29 cellular contexts compared by ENCODE assay signal in genomic region chr5:83434929-83435328, GRCh38. TPM values are rescaled to one million over a fixed set of nuclear protein-coding genes. Genes with fewer than 3 reads are reported as not detected.
DNase-seq lines count a peak whose midpoint lies in the region; ATAC-seq and TF ChIP-seq lines count a peak whose summit lies in the region.
"Had no signal": no experiment of that assay in that cellular context is flagged by ENCODE, and none has a peak within 500 bp of the region (broad histone marks: within the 10 kb centered on the region; RNA-seq: fewer than 3 reads in every experiment).

No MANE protein-coding gene starts in this region.

- H3K9me2 ChIP-seq in GM23338 (ENCODE audit: insufficient read depth), result no peaks in the 10 kb centered on the region; the same call in 1 of the 2 replicates

- H3K27me3 Mint-ChIP-seq in GM23338 (ENCODE audit: insufficient read depth, low read depth, poor library complexity), result no peaks in the 10 kb centered on the region
- no peaks in the 10 kb centered on the region for H3K27me3 Mint-ChIP-seq in stimulated activated memory B cell treated with anti-CD40 and anti-IgM and Interleukin-4, amounts not matched to agents 10 μg/mL and 1 μg/mL and 100 μg/mL, for 72 hours
- no peaks in the 10 kb centered on the region for H3K27me3 Mint-ChIP-seq in activated naive CD4-positive, alpha-beta T cell treated with anti-CD3 and anti-CD28 coated beads for 36 hours (ENCODE audit: low read depth)
- H3K27me3 Mint-ChIP-seq in activated T-cell treated with anti-CD3 and anti-CD28 coated beads, Interleukin-2, amount 50 U/mL, for 4 hours (ENCODE audit: low read depth), result no peaks in the 10 kb centered on the region
- H3K27me3 Mint-ChIP-seq: progenitor cell of endocrine pancreas; stimulated activated naive CD8-positive, alpha-beta T cell treated with anti-CD3 and anti-CD28 coated beads, Interleukin-15, Interleukin-2, amounts not matched to agents 100 ng/mL and 50 ng/mL, for 24 hours had no signal

- intact Hi-C loops in ascending aorta (cut with DNase I), result loop anchor here (2.0 to 10.0 kb wide), 4 partner anchors 38 to 1123 kb away; no protein-coding TSS in a partner anchor
- intact Hi-C loops in activated naive CD4-positive, alpha-beta T cell treated with anti-CD3 and anti-CD28 coated beads for 36 hours (cut with micrococcal nuclease), result no loop called here

- H3K36me3 ChIP-seq in GM23338 (ENCODE audit: insufficient read depth), result 0 out of 2 replicates have a peak, but pooled peaks cover 8% of the 10 kb centered on the region
- H3K36me3 ChIP-seq in ascending aorta, result no peaks in the 10 kb centered on the region
- H3K36me3 ChIP-seq: neutrophil, thyroid gland had no signal

- H3K4me3 Mint-ChIP-seq in GM23338, result no peak overlapping the region
- no peak overlapping the region for H3K4me3 Mint-ChIP-seq in stimulated activated memory B cell treated with anti-CD40 and anti-IgM and Interleukin-4, amounts not matched to agents 10 μg/mL and 1 μg/mL and 100 μg/mL, for 72 hours
- H3K4me3 Mint-ChIP-seq in activated naive CD4-positive, alpha-beta T cell treated with anti-CD3 and anti-CD28 coated beads for 36 hours, result no peak overlapping the region
- no peak overlapping the region for H3K4me3 Mint-ChIP-seq in activated T-cell treated with anti-CD3 and anti-CD28 coated beads, Interleukin-2, amount 50 U/mL, for 4 hours
- H3K4me3 Mint-ChIP-seq: activated naive CD8-positive, alpha-beta T cell; CD8-positive, alpha-beta memory T cell; stimulated activated naive CD8-positive, alpha-beta T cell treated with anti-CD3 and anti-CD28 coated beads, Interleukin-15, Interleukin-2, amounts not matched to agents 100 ng/mL and 50 ng/mL, for 24 hours; T-helper 1 cell treated with Interleukin-12 subunit alpha and Interleukin-12 subunit beta and Interleukin-4 antibody, amounts not matched to agents 30 μg/mL and 1 μg/mL, for 36 hours had no signal

- H3K27ac ChIP-seq in GM23338 (ENCODE audit: low read depth), result no peak overlapping the region
- H3K27ac ChIP-seq in ascending aorta, result peak overlapping the region; percentile 73 to 74
- H3K27ac ChIP-seq: body of pancreas, neutrophil, RWPE1, SK-N-MC, thyroid gland had no signal

- H3K27me3 ChIP-seq in GM23338 (ENCODE audit: insufficient read depth), result no peaks in the 10 kb centered on the region
- no peaks in the 10 kb centered on the region for H3K27me3 ChIP-seq in ascending aorta
- H3K27me3 ChIP-seq: body of pancreas, neutrophil, thyroid gland had no signal

- H3F3A ChIP-seq in GM23338 (replicated peaks; ENCODE audit: low read depth), result no peaks in the 10 kb centered on the region

- H3K27ac Mint-ChIP-seq in GM23338, result no peak overlapping the region
- H3K27ac Mint-ChIP-seq in stimulated activated memory B cell treated with anti-CD40 and anti-IgM and Interleukin-4, amounts not matched to agents 10 μg/mL and 1 μg/mL and 100 μg/mL, for 72 hours, result no peak overlapping the region
- H3K27ac Mint-ChIP-seq in activated naive CD4-positive, alpha-beta T cell treated with anti-CD3 and anti-CD28 coated beads for 36 hours, result no peak overlapping the region
- H3K27ac Mint-ChIP-seq: activated naive CD8-positive, alpha-beta T cell; activated T-helper 2 cell treated with anti-CD3 and anti-CD28 coated beads, Interferon-gamma antibody, Interleukin-2, Interleukin-4, amounts not matched to agents 10 μg/mL and 5 μg/mL and 100 μg/mL, durations not matched to agents 14 hours and 24 hours and 36 hours; CD8-positive, alpha-beta memory T cell; progenitor cell of endocrine pancreas; stimulated activated naive CD8-positive, alpha-beta T cell treated with anti-CD3 and anti-CD28 coated beads, Interleukin-15, Interleukin-2, amounts not matched to agents 100 ng/mL and 50 ng/mL, for 24 hours; T-helper 1 cell treated with Interleukin-12 subunit alpha and Interleukin-12 subunit beta and Interleukin-4 antibody, amounts not matched to agents 30 μg/mL and 1 μg/mL, for 36 hours had no signal

- H3K9me3 Mint-ChIP-seq in GM23338, result peaks cover 23% of the 10 kb centered on the region
- H3K9me3 Mint-ChIP-seq in stimulated activated memory B cell treated with anti-CD40 and anti-IgM and Interleukin-4, amounts not matched to agents 10 μg/mL and 1 μg/mL and 100 μg/mL, for 72 hours, result no peaks in the 10 kb centered on the region
- peaks cover 3% of the 10 kb centered on the region for H3K9me3 Mint-ChIP-seq in activated naive CD4-positive, alpha-beta T cell treated with anti-CD3 and anti-CD28 coated beads for 36 hours
- no peaks in the 10 kb centered on the region for H3K9me3 Mint-ChIP-seq in activated T-cell treated with anti-CD3 and anti-CD28 coated beads, Interleukin-2, amount 50 U/mL, for 4 hours
- H3K9me3 Mint-ChIP-seq: activated T-helper 2 cell treated with anti-CD3 and anti-CD28 coated beads, Interferon-gamma antibody, Interleukin-2, Interleukin-4, amounts not matched to agents 10 μg/mL and 5 μg/mL and 100 μg/mL, durations not matched to agents 14 hours and 24 hours and 36 hours; stimulated activated naive CD8-positive, alpha-beta T cell treated with anti-CD3 and anti-CD28 coated beads, Interleukin-15, Interleukin-2, amounts not matched to agents 100 ng/mL and 50 ng/mL, for 24 hours; T-helper 1 cell treated with Interleukin-12 subunit alpha and Interleukin-12 subunit beta and Interleukin-4 antibody, amounts not matched to agents 30 μg/mL and 1 μg/mL, for 36 hours had no signal

- H4K20me1 ChIP-seq in GM23338 (replicated peaks; ENCODE audit: insufficient read depth), result no peaks in the 10 kb centered on the region

- CTCF ChIA-PET in activated naive CD4-positive, alpha-beta T cell treated with anti-CD3 and anti-CD28 coated beads for 36 hours (lab: Charles Lee), result no interaction called here

- H3K9me3 ChIP-seq in ascending aorta, result no peaks in the 10 kb centered on the region
- H3K9me3 ChIP-seq: body of pancreas, neutrophil, thyroid gland had no signal

- DNase-seq in GM23338 (ENCODE audit: low spot score) (no peak), ascending aorta (ENCODE audit: low spot score in 2 of 2) (no peak), fibroblast of the conjunctiva (ENCODE audit: low read depth) (peak; percentile 28), stromal cell of bone marrow (ENCODE audit: low read depth) (peak; percentile 39)
- DNase-seq in activated naive CD4-positive, alpha-beta T cell treated with anti-CD3 and anti-CD28 coated beads for 36 hours, result no peak
- DNase-seq in activated T-cell treated with anti-CD3 and anti-CD28 coated beads, Interleukin-2, amount 50 U/mL, for 4 hours, result no peak
- no peak for DNase-seq in stimulated activated CD8-positive, alpha-beta memory T cell treated with anti-CD3 and anti-CD28 coated beads, Interleukin-4, amount 100 ng/mL, for 48 hours
- DNase-seq: activated CD4-positive, alpha-beta T cell treated with anti-CD3 and anti-CD28 coated beads, Interleukin-2, amount 50 U/mL, for 48 hours; activated CD8-positive, alpha-beta memory T cell treated with anti-CD3 and anti-CD28 coated beads, Interleukin-2, amount 50 U/mL, for 4 hours; body of pancreas; CD8-positive, alpha-beta memory T cell; DMS 273 treated with DMSO at 0.1 percent for 48 hours; foreskin melanocyte; H7; mesendoderm; NCI-H1417; NCI-H345; NCI-H748 treated with DMSO at 0.1 percent for 48 hours; thyroid gland had no signal

- H3K4me3 ChIP-seq in GM23338, result no peak overlapping the region
- no peak overlapping the region for H3K4me3 ChIP-seq in ascending aorta
- H3K4me3 ChIP-seq: body of pancreas, K562, SK-N-MC, thyroid gland had no signal

- ATAC-seq in GM23338, result no peak
- ATAC-seq in stimulated activated memory B cell treated with anti-CD40 and anti-IgM and Interleukin-4, amounts not matched to agents 10 μg/mL and 1 μg/mL and 100 μg/mL, for 72 hours, result no peak
- no peak for ATAC-seq in activated T-cell treated with anti-CD3 and anti-CD28 coated beads, Interleukin-2, amount 50 U/mL, for 4 hours
- ATAC-seq: body of pancreas, K562 had no signal

- H2AFZ ChIP-seq in GM23338, result 0 out of 2 replicates have a peak overlapping the region, but pooled peaks have one; percentile 33

- H3K36me3 Mint-ChIP-seq in GM23338 (ENCODE audit: low read depth), result peaks cover 13% of the 10 kb centered on the region; the same call in 2 of the 3 replicates
- no peaks in the 10 kb centered on the region for H3K36me3 Mint-ChIP-seq in stimulated activated memory B cell treated with anti-CD40 and anti-IgM and Interleukin-4, amounts not matched to agents 10 μg/mL and 1 μg/mL and 100 μg/mL, for 72 hours
- H3K36me3 Mint-ChIP-seq in activated naive CD4-positive, alpha-beta T cell treated with anti-CD3 and anti-CD28 coated beads for 36 hours (ENCODE audit: low read depth), result no peaks in the 10 kb centered on the region
- no peaks in the 10 kb centered on the region for H3K36me3 Mint-ChIP-seq in activated T-cell treated with anti-CD3 and anti-CD28 coated beads, Interleukin-2, amount 50 U/mL, for 4 hours (ENCODE audit: insufficient read depth)
- H3K36me3 Mint-ChIP-seq: activated naive CD8-positive, alpha-beta T cell; CD8-positive, alpha-beta memory T cell had no signal

- no peaks in the 10 kb centered on the region for H3K79me2 ChIP-seq in GM23338 (replicated peaks; ENCODE audit: insufficient read depth)

- TF ChIP-seq CTCF in GM23338 (conservative IDR thresholded peaks at IDR 0.05; ENCODE audit: low read depth in 2 of 2) (no peak), ascending aorta (IDR thresholded peaks at IDR 0.05) (no peak)

- no peak overlapping the region for H3K4me2 ChIP-seq in GM23338

- H3K4me1 Mint-ChIP-seq in GM23338, result peaks cover 14% of the 10 kb centered on the region; the same call in 2 of the 3 replicates
- no peaks in the 10 kb centered on the region for H3K4me1 Mint-ChIP-seq in stimulated activated memory B cell treated with anti-CD40 and anti-IgM and Interleukin-4, amounts not matched to agents 10 μg/mL and 1 μg/mL and 100 μg/mL, for 72 hours
- no peaks in the 10 kb centered on the region for H3K4me1 Mint-ChIP-seq in activated naive CD4-positive, alpha-beta T cell treated with anti-CD3 and anti-CD28 coated beads for 36 hours (ENCODE audit: low read depth)
- no peaks in the 10 kb centered on the region for H3K4me1 Mint-ChIP-seq in activated T-cell treated with anti-CD3 and anti-CD28 coated beads, Interleukin-2, amount 50 U/mL, for 4 hours (ENCODE audit: low read depth)
- H3K4me1 Mint-ChIP-seq: CD8-positive, alpha-beta memory T cell had no signal

- H3K4me1 ChIP-seq in GM23338 (ENCODE audit: insufficient read depth) (0 out of 2 replicates have a peak, but pooled peaks cover 8% of the 10 kb centered on the region), ascending aorta (peaks cover 0 to 3% of the 10 kb centered on the region in 2 donors)
- H3K4me1 ChIP-seq: thyroid gland had no signal

TF ChIP-seq in GM23338, 12 proteins besides CTCF, POLR2A, EP300 and RAD21 (continues in another document):
- no peak for TF ChIP-seq ZNF331 (CRISPR knock-in tag; IDR thresholded peaks at IDR 0.05; ENCODE audit: low read depth)
- no peak for TF ChIP-seq EZH2 (IDR thresholded peaks at IDR 0.05; ENCODE audit: low read depth, unreplicated experiment)

RNA-seq across cellular contexts. Expression of gene VCAN, which starts 36.6 kb away (rescaled TPM):
- 373 and 404 TPM in 2 replicates for total RNA-seq in GM23338 (2014; rRNA removed; shearing (Covaris generic))
- 133 and 137 TPM in 2 replicates for polyA plus RNA-seq in GM23338 (2016; fragmentation: Nextera tagmentation; extraction: Ambion mirVana)
- 333 TPM for total RNA-seq in ascending aorta
- not detected for total RNA-seq in activated naive CD4-positive, alpha-beta T cell treated with anti-CD3 and anti-CD28 coated beads for 36 hours
- under 1 TPM; 0.61 to 0.84 (median 0.74) TPM for total RNA-seq in activated T-cell treated with anti-CD3 and anti-CD28 coated beads, Interleukin-2, amount 50 U/mL, for 4 hours
- total RNA-seq: activated T-helper 2 cell treated with anti-CD3 and anti-CD28 coated beads, Interferon-gamma antibody, Interleukin-2, Interleukin-4, amounts not matched to agents 10 μg/mL and 5 μg/mL and 100 μg/mL, durations not matched to agents 14 hours and 24 hours and 36 hours had no signal
- polyA plus RNA-seq: CD8-positive, alpha-beta memory T cell had no signal

Comparison
In these comparisons a context has a peak if more than half of its experiments do, and no peak if none do; other contexts are left out.
1. DNase-seq: peak in fibroblast of the conjunctiva (single experiment) and stromal cell of bone marrow (single experiment); none in GM23338 (single experiment), ascending aorta (0 of 2), activated naive CD4-positive, alpha-beta T cell treated with anti-CD3 and anti-CD28 coated beads for 36 hours (single experiment), activated T-cell treated with anti-CD3 and anti-CD28 coated beads, Interleukin-2, amount 50 U/mL, for 4 hours (single experiment) and stimulated activated CD8-positive, alpha-beta memory T cell treated with anti-CD3 and anti-CD28 coated beads, Interleukin-4, amount 100 ng/mL, for 48 hours (single experiment).
2. RNA of gene VCAN, which starts 36.6 kb away (total RNA-seq): 373 to 404 TPM in GM23338 and 333 TPM in ascending aorta (single experiment); 0.61 to 0.84 TPM in activated T-cell treated with anti-CD3 and anti-CD28 coated beads, Interleukin-2, amount 50 U/mL, for 4 hours and not detected in activated naive CD4-positive, alpha-beta T cell treated with anti-CD3 and anti-CD28 coated beads for 36 hours; every median in the first group is over 100 times any median in the second.